In genomic region chr12:81128930-81129554, GRCh38 we compare ENCODE assay signal across 9 cellular contexts. TPM values are rescaled to one million over a fixed set of nuclear protein-coding genes. Genes with fewer than 3 reads are reported as not detected.
DNase-seq lines count a peak whose midpoint lies in the region; ATAC-seq and TF ChIP-seq lines count a peak whose summit lies in the region.
"Had no signal": no experiment of that assay in that cellular context is flagged by ENCODE, and none has a peak within 500 bp of the region (broad histone marks: within the 10 kb centered on the region; RNA-seq: fewer than 3 reads in every experiment).

No MANE protein-coding gene starts in this region.

- H3K9ac ChIP-seq in adipocyte (ENCODE audit: low read length) = no peak overlapping the region

- H3K27me3 ChIP-seq in BJ (ENCODE audit: control insufficient read depth, insufficient read depth, low read length) (no peaks in the 10 kb centered on the region), adipocyte (replicated peaks; ENCODE audit: control insufficient read depth, insufficient read depth, low read length) (no peaks in the 10 kb centered on the region), suprapubic skin (no peaks in the 10 kb centered on the region)

- H3K9me3 ChIP-seq in adipocyte (ENCODE audit: control insufficient read depth, low read length) (peaks cover 2% of the 10 kb centered on the region), suprapubic skin (no peaks in the 10 kb centered on the region)

- H3K27ac ChIP-seq in suprapubic skin = no peak overlapping the region

- ATAC-seq in GM19035 (IDR thresholded peaks at IDR 0.05; ENCODE audit: unreplicated experiment) = peak; percentile 99
- ATAC-seq in HG03097 (IDR thresholded peaks at IDR 0.05; ENCODE audit: low FRiP score, unreplicated experiment) = peak; percentile 86

- no peak overlapping the region for H3K4me3 ChIP-seq in BJ (ENCODE audit: low read depth, low read length)
- H3K4me3 ChIP-seq in adipocyte (ENCODE audit: low read length) = no peak overlapping the region
- no peak overlapping the region for H3K4me3 ChIP-seq in suprapubic skin

- TF ChIP-seq POLR2A in suprapubic skin (IDR thresholded peaks at IDR 0.05) = no peak

- 11% methylated on average over 2 of the region's 2 CpGs for WGBS in suprapubic skin

- H3K36me3 ChIP-seq in BJ (ENCODE audit: control insufficient read depth, insufficient read depth, low read length) (no peaks in the 10 kb centered on the region), adipocyte (ENCODE audit: control insufficient read depth, insufficient read depth, low read length, severe bottlenecking) (no peaks in the 10 kb centered on the region), suprapubic skin (no peaks in the 10 kb centered on the region)

- POLR2A ChIA-PET in BJ (lab: Charles Lee) = no interaction called here

- no peak for DNase-seq in BJ (ENCODE audit: low read depth)
- peak; percentile 51 to 78 for DNase-seq in NCI-H2081 (lab: John Stamatoyannopoulos, UW)
- peak; percentile 78 for DNase-seq in adipocyte (ENCODE audit: low read depth)
- peak; percentile 10 for DNase-seq in hepatic stellate cell (ENCODE audit: low spot score)
- no peak for DNase-seq in suprapubic skin (ENCODE audit: low spot score in 2 of 2)
- no peak for DNase-seq in activated CD4-positive, alpha-beta T cell treated with anti-CD3 and anti-CD28 coated beads, Interleukin-2, amount 50 U/mL, for 1 hour

- CTCF ChIA-PET in BJ (lab: Yijun Ruan, JAX) = interaction anchor here (0.9 to 1.9 kb wide), 15 partner anchors 10 to 815 kb away, joined by 3 to 23 read pairs (median 4); no protein-coding TSS in a partner anchor

- peaks cover 5% of the 10 kb centered on the region for H3K4me1 ChIP-seq in adipocyte (ENCODE audit: control insufficient read depth, insufficient read depth, low read length)
- no peaks in the 10 kb centered on the region for H3K4me1 ChIP-seq in suprapubic skin

- TF ChIP-seq EP300 in suprapubic skin (IDR thresholded peaks at IDR 0.05) = no peak

- peak; percentile 90 for TF ChIP-seq CTCF in BJ (IDR thresholded peaks at IDR 0.05; ENCODE audit: insufficient read depth, low read depth, low read length)
- peak; percentile 24 to 73 for TF ChIP-seq CTCF in suprapubic skin (IDR thresholded peaks at IDR 0.05)

RNA-seq across cellular contexts. Expression of gene ACSS3, which starts 51.2 kb away (rescaled TPM):
- polyA plus RNA-seq in BJ (2011; rRNA removed) = 6.2 and 10.2 TPM in 2 replicates
- 7.0 and 10.0 TPM in 2 replicates for polyA minus RNA-seq in BJ (2011; rRNA and poly(A)+ RNA removed)
- 10 to 100 TPM in 1 of 4 donors, 1 to 10 TPM in 3; 4.0 to 10.4 (median 6.2) TPM for total RNA-seq in suprapubic skin
- polyA plus RNA-seq: IgD-negative memory B cell had no signal

Comparison
In these comparisons a context has a peak if more than half of its experiments do, and no peak if none do; other contexts are left out.
1. DNase-seq: peak in NCI-H2081 (2 of 2), adipocyte (single experiment) and hepatic stellate cell (single experiment); none in BJ (single experiment), suprapubic skin (0 of 2) and activated CD4-positive, alpha-beta T cell treated with anti-CD3 and anti-CD28 coated beads, Interleukin-2, amount 50 U/mL, for 1 hour (single experiment).